ENCODE assay signal across 8 cellular contexts in the genomic region with DNA sequence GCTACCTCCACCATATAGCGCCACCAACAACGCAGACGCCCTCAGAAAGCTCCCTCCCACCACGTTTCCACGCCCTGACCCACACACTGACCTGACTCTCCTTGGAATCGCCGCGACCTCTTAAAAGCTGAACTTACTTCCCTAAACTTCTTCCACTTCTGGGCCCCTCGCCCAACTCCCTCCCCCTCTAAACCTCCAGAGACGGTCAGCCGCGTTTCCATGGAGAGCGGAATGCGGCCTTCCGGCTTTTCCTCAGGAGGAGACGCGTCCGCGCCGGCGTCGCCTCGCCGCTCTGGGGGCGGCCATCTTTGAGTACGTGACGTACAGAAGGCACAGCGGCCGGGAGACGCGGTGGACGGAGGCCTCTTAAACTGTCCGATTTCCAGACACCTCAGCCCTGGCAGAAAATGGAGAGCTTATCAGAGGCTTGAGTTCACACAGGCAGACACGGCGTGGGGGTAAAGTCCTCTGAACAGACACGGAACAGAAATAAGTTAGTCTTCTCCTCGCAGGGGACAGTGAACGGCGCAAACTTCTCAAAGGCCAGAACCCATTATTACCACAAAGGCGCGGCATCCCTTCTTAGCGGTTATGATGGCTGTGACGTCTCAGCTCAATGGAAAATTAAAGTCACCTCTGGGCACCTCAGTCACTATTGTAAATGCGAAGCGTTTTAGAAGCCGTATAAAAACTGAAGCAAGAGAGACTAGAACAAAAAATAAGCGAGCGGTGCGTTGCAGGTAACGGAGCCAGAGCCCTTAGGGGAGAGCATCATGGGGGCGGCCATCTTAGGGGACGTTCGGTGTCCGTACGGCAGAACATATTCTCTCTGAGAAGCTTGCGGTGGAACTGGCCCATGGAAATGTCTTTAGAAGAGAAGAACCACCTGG. TPM values are rescaled to one million over a fixed set of nuclear protein-coding genes. Genes with fewer than 3 reads are reported as not detected.
DNase-seq lines count a peak whose midpoint lies in the region; ATAC-seq and TF ChIP-seq lines count a peak whose summit lies in the region.

A gene (minus strand): TSS at position 235 of the 890 bp plus-strand sequence. CDS start 1,970 bp downstream, outside the sequence.

- H3K36me3 ChIP-seq in rectal smooth muscle tissue (ENCODE audit: control insufficient read depth, insufficient read depth, low read length) (peaks cover 4% of the 10 kb centered on the region), vagina (peaks cover 0 to 41% of the 10 kb centered on the region in 2 donors)

- peak; percentile 57 for DNase-seq in NCI-H1694 (lab: John Stamatoyannopoulos, UW)
- peak; percentile 84 for DNase-seq in T1000 (lab: John Stamatoyannopoulos, UW)
- peak; percentile 89 for DNase-seq in astrocyte of the cerebellum (ENCODE audit: low read depth)
- peak; percentile 86 for DNase-seq in hepatic stellate cell (ENCODE audit: low spot score)
- peak in 1 of 2 donors; percentile 94 for DNase-seq in vagina (ENCODE audit: extremely low spot score in 2 of 2)

- H3K27me3 ChIP-seq in rectal smooth muscle tissue (ENCODE audit: control insufficient read depth, insufficient read depth, low read length): no peaks in the 10 kb centered on the region
- H3K27me3 ChIP-seq in vagina: no peaks in the 10 kb centered on the region

- in situ Hi-C loops in astrocyte of the cerebellum (cut with HindIII; ENCODE audit: low sequenced_read_pairs): no loop called here

- peaks cover 4% of the 10 kb centered on the region for H3K9me3 ChIP-seq in vagina

- H3K27ac ChIP-seq in rectal smooth muscle tissue (ENCODE audit: low read depth, low read length): peak within 1 kb of the TSS; percentile 99
- H3K27ac ChIP-seq in vagina: peak within 1 kb of the TSS; percentile 85

- H3K4me1 ChIP-seq in rectal smooth muscle tissue (ENCODE audit: control insufficient read depth, insufficient read depth, low read length) (peaks cover 2% of the 10 kb centered on the region), vagina (peaks cover 6% of the 10 kb centered on the region)

- peak within 1 kb of the TSS; percentile 89 for H3K9ac ChIP-seq in rectal smooth muscle tissue (ENCODE audit: low read length)

- intact Hi-C loops in vagina (cut with DNase I): no loop called here

- TF ChIP-seq CTCF in GM12875 (IDR thresholded peaks at IDR 0.05; ENCODE audit: borderline replicate concordance, insufficient read depth, low read depth, low read length): no peak
- no peak for TF ChIP-seq CTCF in astrocyte of the cerebellum (IDR thresholded peaks at IDR 0.05; ENCODE audit: low read depth, low read length, missing control alignments)
- TF ChIP-seq CTCF in vagina (IDR thresholded peaks at IDR 0.05): no peak

- peak within 1 kb of the TSS; percentile 63 for H3K4me3 ChIP-seq in GM12875 (ENCODE audit: low read depth, low read length)
- peak within 1 kb of the TSS; percentile 61 for H3K4me3 ChIP-seq in astrocyte of the cerebellum (ENCODE audit: low read depth, low read length)
- H3K4me3 ChIP-seq in rectal smooth muscle tissue (ENCODE audit: low read length): peak within 1 kb of the TSS; percentile 89
- peak within 1 kb of the TSS; percentile 55 to 75 for H3K4me3 ChIP-seq in vagina

- ATAC-seq in HG02798 (IDR thresholded peaks at IDR 0.05; ENCODE audit: poor library complexity, unreplicated experiment): peak; percentile 94

- TF ChIP-seq POLR2A in vagina (IDR thresholded peaks at IDR 0.05): peak in 1 of 2 donors; percentile 21

RNA-seq across cellular contexts. Expression of the gene that starts here (rescaled TPM):
- 14.0 TPM for total RNA-seq in vagina
